In the genomic region with DNA sequence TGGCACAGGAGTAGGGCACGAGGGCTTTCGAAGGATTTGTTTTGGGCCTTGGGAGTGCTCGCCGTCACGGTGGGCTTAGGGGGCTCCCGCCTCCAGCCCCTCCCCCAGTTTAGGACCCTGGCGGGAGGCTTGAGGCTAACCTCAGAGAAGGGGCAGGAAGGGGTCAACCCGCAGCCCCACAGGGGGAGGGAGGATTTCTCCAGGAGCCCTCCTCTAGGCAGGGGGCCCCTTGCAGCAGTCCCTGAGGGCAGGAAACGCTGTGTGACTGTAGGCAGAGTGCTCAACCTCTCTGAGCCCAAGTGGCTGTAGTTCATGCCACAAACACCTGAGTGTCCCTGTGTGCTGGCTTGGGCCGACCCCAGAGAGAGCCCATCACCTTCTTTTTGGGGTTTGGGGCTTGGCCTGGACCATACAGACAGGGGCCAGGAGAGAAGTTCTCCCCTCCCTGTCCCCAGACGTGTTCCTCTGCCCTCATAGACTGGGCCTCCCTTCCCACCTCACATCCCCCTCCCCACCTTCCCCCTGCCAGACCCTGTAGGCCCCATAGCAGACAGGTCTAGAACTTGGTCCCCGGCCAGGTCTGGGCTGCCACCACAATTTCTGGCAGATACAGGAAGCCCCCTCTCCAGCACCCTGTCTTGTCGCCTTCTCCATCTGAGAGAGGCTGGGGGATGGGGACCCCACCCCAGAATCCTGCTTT, we compare ENCODE assay signal across 10 cellular contexts. TPM values are rescaled to one million over a fixed set of nuclear protein-coding genes. Genes with fewer than 3 reads are reported as not detected.
DNase-seq lines count a peak whose midpoint lies in the region; TF ChIP-seq lines count a peak whose summit lies in the region.
"Had no signal": no experiment of that assay in that cellular context is flagged by ENCODE, and none has a peak within 500 bp of the region (broad histone marks: within the 10 kb centered on the region; RNA-seq: fewer than 3 reads in every experiment).

No MANE protein-coding gene starts in this region.

- H3K27me3 ChIP-seq in stomach, result peaks cover 0 to 14% (median 0%) of the 10 kb centered on the region in 3 donors

- H3K36me3 ChIP-seq in stomach, result peaks cover 0 to 11% (median 4%) of the 10 kb centered on the region in 4 donors

- TF ChIP-seq EP300 in stomach (IDR thresholded peaks at IDR 0.05), result no peak

- peak overlapping the region; percentile 69 for H3K4me3 Mint-ChIP-seq in T-helper 2 cell treated with Interferon-gamma antibody and Interleukin-4, amounts not matched to agents 5 μg/mL and 100 μg/mL, for 36 hours

- TF ChIP-seq POLR2A in stomach (IDR thresholded peaks at IDR 0.05), result no peak

- no peak for DNase-seq in T-helper 2 cell treated with Interferon-gamma antibody and Interleukin-4, amounts not matched to agents 5 μg/mL and 100 μg/mL, for 36 hours (ENCODE audit: low spot score)
- no peak for DNase-seq in T-helper 2 cell
- DNase-seq in stomach, result no peak
- DNase-seq in EL, result no peak
- no peak for DNase-seq in activated effector memory CD4-positive, alpha-beta T cell treated with Interleukin-2 at 50 U/mL for 16 hours
- no peak for DNase-seq in AML-193 (lab: John Stamatoyannopoulos, UW)

- intact Hi-C loops in stomach (cut with DNase I; ENCODE audit: low total_unique reads), result no loop called here

- H3K27ac ChIP-seq in VCaP (peak overlapping the region; percentile 64), stomach (peak overlapping the region in 4 of 5 donors; percentile 78 to 89 (median 84))

- peaks cover 11% of the 10 kb centered on the region for H3K4me1 Mint-ChIP-seq in T-helper 2 cell treated with Interferon-gamma antibody and Interleukin-4, amounts not matched to agents 5 μg/mL and 100 μg/mL, for 36 hours (ENCODE audit: low read depth)

- 46 to 63% (median 52%) methylated on average over 5 to 13 of the region's 13 CpGs for WGBS in stomach, 5 donors

- H3K4me1 ChIP-seq in stomach, result peaks cover 38 to 85% (median 65%) of the 10 kb centered on the region in 4 donors

- no peaks in the 10 kb centered on the region for H3K9me3 Mint-ChIP-seq in T-helper 2 cell treated with Interferon-gamma antibody and Interleukin-4, amounts not matched to agents 5 μg/mL and 100 μg/mL, for 36 hours
- H3K9me3 Mint-ChIP-seq: activated naive CD4-positive, alpha-beta T cell treated with anti-CD3 and anti-CD28 coated beads, Interleukin-2, amount 50 U/mL, for 72 hours had no signal

- no peak for TF ChIP-seq CTCF in VCaP (conservative IDR thresholded peaks at IDR 0.05)
- TF ChIP-seq CTCF in stomach (IDR thresholded peaks at IDR 0.05), result no peak

- H3K36me3 Mint-ChIP-seq in T-helper 2 cell treated with Interferon-gamma antibody and Interleukin-4, amounts not matched to agents 5 μg/mL and 100 μg/mL, for 36 hours (ENCODE audit: low read depth), result peaks cover 17% of the 10 kb centered on the region
- H3K36me3 Mint-ChIP-seq: activated naive CD4-positive, alpha-beta T cell treated with anti-CD3 and anti-CD28 coated beads, Interleukin-2, amount 50 U/mL, for 72 hours had no signal

- H3K27ac Mint-ChIP-seq in T-helper 2 cell treated with Interferon-gamma antibody and Interleukin-4, amounts not matched to agents 5 μg/mL and 100 μg/mL, for 36 hours, result peak overlapping the region; percentile 52
- H3K27ac Mint-ChIP-seq: activated naive CD4-positive, alpha-beta T cell treated with anti-CD3 and anti-CD28 coated beads, Interleukin-2, amount 50 U/mL, for 72 hours had no signal

- H3K9me3 ChIP-seq in stomach, result no peaks in the 10 kb centered on the region

- no peaks in the 10 kb centered on the region for H3K27me3 Mint-ChIP-seq in T-helper 2 cell treated with Interferon-gamma antibody and Interleukin-4, amounts not matched to agents 5 μg/mL and 100 μg/mL, for 36 hours (ENCODE audit: low read depth)

- H3K4me3 ChIP-seq in iPS-11a (ENCODE audit: low read depth, low read length) (peak overlapping the region; percentile 46), stomach (peak overlapping the region in 3 of 4 donors; percentile 44 to 51 (median 48))

RNA-seq across cellular contexts. Expression of a gene that starts 8.1 kb away (rescaled TPM):
- total RNA-seq in stomach, result 10 to 100 TPM in 4 of 5 donors, 1 to 10 TPM in 1; 7.8 to 47.3 (median 15.8) TPM
- polyA plus RNA-seq in stomach, result 10 to 100 TPM in 2 of 3 donors, 1 to 10 TPM in 1; 9.5 to 39.7 (median 15.0) TPM

RNA-seq across cellular contexts. Expression of a gene that starts 10.7 kb away (rescaled TPM):
- 100 to 1,000 TPM in 1 of 5 donors, 10 to 100 TPM in 4; 22.8 to 253 (median 39.7) TPM for total RNA-seq in stomach
- polyA plus RNA-seq in stomach, result 10 to 100 TPM; 49.9 to 77.6 (median 54.4) TPM

RNA-seq across cellular contexts. Expression of a gene that starts 32.4 kb away (rescaled TPM):
- 10 to 100 TPM in 1 of 5 donors, 1 to 10 TPM in 2, not detected in 2; 2.9 to 11.2 (median 7.2) TPM for total RNA-seq in stomach
- polyA plus RNA-seq in stomach, result 1 to 10 TPM in 2 of 3 donors, under 1 TPM in 1; 0.98 to 2.4 (median 1.7) TPM
- total RNA-seq: activated naive CD4-positive, alpha-beta T cell treated with anti-CD3 and anti-CD28 coated beads, Interleukin-2, amount 50 U/mL, for 72 hours had no signal
- polyA plus RNA-seq: keratinocyte had no signal

RNA-seq across cellular contexts. Expression of a gene that starts 43.9 kb away (rescaled TPM):
- total RNA-seq in stomach, result 100 to 1,000 TPM in 1 of 5 donors, 10 to 100 TPM in 4; 17.3 to 102 (median 46.9) TPM
- polyA plus RNA-seq in stomach, result 100 to 1,000 TPM in 1 of 3 donors, 10 to 100 TPM in 2; 14.2 to 134 (median 44.5) TPM
